24 cellular contexts compared by ENCODE assay signal in the genomic region with DNA sequence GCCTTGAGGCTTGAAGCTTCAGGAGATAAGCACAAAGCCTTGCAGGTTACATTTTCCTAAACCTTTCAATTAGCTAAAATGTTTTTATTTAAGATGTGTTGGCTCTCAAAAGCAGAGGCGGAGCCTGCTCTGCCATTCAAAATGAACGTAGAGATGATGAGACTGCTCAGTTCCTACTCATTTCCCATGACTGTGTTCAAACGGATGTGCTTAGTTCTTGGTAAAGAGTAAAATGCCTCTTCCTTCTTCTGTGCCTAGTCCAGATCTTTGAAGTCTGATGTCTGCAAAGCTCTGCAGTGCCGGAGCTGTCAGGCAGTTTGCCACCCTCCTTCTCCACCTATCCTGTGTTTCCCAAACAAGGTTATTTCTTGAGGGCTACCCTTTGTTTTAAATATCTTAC. TPM values are rescaled to one million over a fixed set of nuclear protein-coding genes. Genes with fewer than 3 reads are reported as not detected.
"Had no signal": no experiment of that assay in that cellular context is flagged by ENCODE, and none has a peak within 500 bp of the region (broad histone marks: within the 10 kb centered on the region; RNA-seq: fewer than 3 reads in every experiment).

No MANE protein-coding gene starts in this region.

- H3K4me3 ChIP-seq: adrenal gland, cardiac muscle cell, pancreas, stomach, upper lobe of left lung had no signal

- H3K36me3 Mint-ChIP-seq: activated naive CD4-positive, alpha-beta T cell treated with anti-CD3 and anti-CD28 coated beads, Interleukin-2, amount 50 U/mL, for 24 hours; naive thymus-derived CD8-positive, alpha-beta T cell; stimulated activated effector memory CD8-positive, alpha-beta T cell treated with anti-CD3 and anti-CD28 coated beads, Interleukin-12 subunit alpha, Interleukin-12 subunit beta, amount 100 ng/mL, for 72 hours had no signal

- DNase-seq: activated CD4-positive, alpha-beta T cell treated with anti-CD3 and anti-CD28 coated beads, Interleukin-2, amount 10 ng/mL, durations not matched to agents 7 days and 5 days; activated CD4-positive, CD25-positive, alpha-beta regulatory T cell; activated CD8-positive, alpha-beta memory T cell treated with anti-CD3 and anti-CD28 coated beads, Interleukin-2, amount 50 U/mL, for 4 hours; activated gamma-delta T cell; activated T-cell treated with anti-CD3 and anti-CD28 coated beads, Interleukin-2, amount 50 U/mL, for 72 hours; adrenal gland; effector memory CD4-positive, alpha-beta T cell; head of caudate nucleus; kidney glomerular epithelial cell; left ventricle myocardium superior; mesendoderm; naive thymus-derived CD8-positive, alpha-beta T cell; pancreas; stimulated activated CD4-positive, alpha-beta T cell treated with anti-CD3 and anti-CD28 coated beads, Interleukin-4, amount 100 ng/mL, for 24 hours; stomach; T-helper 1 cell; T-helper 9 cell; upper lobe of left lung had no signal

- H3K4me1 ChIP-seq: pancreas, stomach, upper lobe of left lung had no signal

- H3K4me3 Mint-ChIP-seq: activated CD4-positive, alpha-beta T cell treated with anti-CD3 and anti-CD28 coated beads, Interleukin-2, amount 10 ng/mL, durations not matched to agents 7 days and 5 days; activated naive CD4-positive, alpha-beta T cell treated with anti-CD3 and anti-CD28 coated beads, Interleukin-2, amount 50 U/mL, for 24 hours; activated T-cell treated with anti-CD3 and anti-CD28 coated beads, Interleukin-2, amount 50 U/mL, for 72 hours; dendritic cell treated with granulocyte-macrophage colony-stimulating factor and Interleukin-4, amounts not matched to agents 40 ng/mL and 50 ng/mL, for 4 days; naive thymus-derived CD8-positive, alpha-beta T cell; stimulated activated effector memory CD8-positive, alpha-beta T cell treated with anti-CD3 and anti-CD28 coated beads, Interleukin-12 subunit alpha, Interleukin-12 subunit beta, amount 100 ng/mL, for 72 hours had no signal

- H3K9me3 Mint-ChIP-seq: activated CD4-positive, alpha-beta T cell treated with anti-CD3 and anti-CD28 coated beads, Interleukin-2, amount 10 ng/mL, durations not matched to agents 7 days and 5 days; activated naive CD4-positive, alpha-beta T cell treated with anti-CD3 and anti-CD28 coated beads, Interleukin-2, amount 50 U/mL, for 24 hours; activated T-cell treated with anti-CD3 and anti-CD28 coated beads, Interleukin-2, amount 50 U/mL, for 72 hours; dendritic cell treated with granulocyte-macrophage colony-stimulating factor and Interleukin-4, amounts not matched to agents 40 ng/mL and 50 ng/mL, for 4 days; naive thymus-derived CD8-positive, alpha-beta T cell; stimulated activated effector memory CD8-positive, alpha-beta T cell treated with anti-CD3 and anti-CD28 coated beads, Interleukin-12 subunit alpha, Interleukin-12 subunit beta, amount 100 ng/mL, for 72 hours had no signal

- ATAC-seq: activated T-cell treated with anti-CD3 and anti-CD28 coated beads, Interleukin-2, amount 50 U/mL, for 72 hours; left ventricle myocardium superior; naive thymus-derived CD8-positive, alpha-beta T cell; pancreas; sciatic nerve; stimulated activated effector memory CD8-positive, alpha-beta T cell treated with anti-CD3 and anti-CD28 coated beads, Interleukin-12 subunit alpha, Interleukin-12 subunit beta, amount 100 ng/mL, for 72 hours had no signal

- H3K27ac ChIP-seq: adrenal gland, cardiac muscle cell, pancreas, stomach, upper lobe of left lung had no signal

- H3K36me3 ChIP-seq: adrenal gland, cardiac muscle cell, pancreas, stomach, upper lobe of left lung had no signal

- H3K27ac Mint-ChIP-seq: activated CD4-positive, alpha-beta T cell treated with anti-CD3 and anti-CD28 coated beads, Interleukin-2, amount 10 ng/mL, durations not matched to agents 7 days and 5 days; activated naive CD4-positive, alpha-beta T cell treated with anti-CD3 and anti-CD28 coated beads, Interleukin-2, amount 50 U/mL, for 24 hours; activated T-cell treated with anti-CD3 and anti-CD28 coated beads, Interleukin-2, amount 50 U/mL, for 72 hours; dendritic cell treated with granulocyte-macrophage colony-stimulating factor and Interleukin-4, amounts not matched to agents 40 ng/mL and 50 ng/mL, for 4 days; naive thymus-derived CD8-positive, alpha-beta T cell; stimulated activated effector memory CD8-positive, alpha-beta T cell treated with anti-CD3 and anti-CD28 coated beads, Interleukin-12 subunit alpha, Interleukin-12 subunit beta, amount 100 ng/mL, for 72 hours had no signal

- FAIRE-seq: frontal cortex, pancreas had no signal

- H3K27me3 Mint-ChIP-seq: dendritic cell treated with granulocyte-macrophage colony-stimulating factor and Interleukin-4, amounts not matched to agents 40 ng/mL and 50 ng/mL, for 4 days had no signal

- H3K4me1 Mint-ChIP-seq: activated CD4-positive, alpha-beta T cell treated with anti-CD3 and anti-CD28 coated beads, Interleukin-2, amount 10 ng/mL, durations not matched to agents 7 days and 5 days; activated naive CD4-positive, alpha-beta T cell treated with anti-CD3 and anti-CD28 coated beads, Interleukin-2, amount 50 U/mL, for 24 hours; naive thymus-derived CD8-positive, alpha-beta T cell; stimulated activated effector memory CD8-positive, alpha-beta T cell treated with anti-CD3 and anti-CD28 coated beads, Interleukin-12 subunit alpha, Interleukin-12 subunit beta, amount 100 ng/mL, for 72 hours had no signal

- H3K9me3 ChIP-seq: adrenal gland, pancreas, stomach, upper lobe of left lung had no signal

- H3K27me3 ChIP-seq: adrenal gland, cardiac muscle cell, pancreas, stomach, upper lobe of left lung had no signal

RNA-seq across cellular contexts. Expression of gene ADAMTSL1, which starts 46.3 kb away (rescaled TPM):
- total RNA-seq: activated CD4-positive, alpha-beta T cell treated with anti-CD3 and anti-CD28 coated beads, Interleukin-2, amount 10 ng/mL, durations not matched to agents 7 days and 5 days; activated T-cell treated with anti-CD3 and anti-CD28 coated beads, Interleukin-2, amount 50 U/mL, for 72 hours; naive thymus-derived CD8-positive, alpha-beta T cell had no signal
- polyA plus RNA-seq: naive thymus-derived CD8-positive, alpha-beta T cell had no signal
